ENCODE assay signal across 10 cellular contexts in genomic region chr5:39423331-39423751, GRCh38. TPM values are rescaled to one million over a fixed set of nuclear protein-coding genes. Genes with fewer than 3 reads are reported as not detected.
DNase-seq lines count a peak whose midpoint lies in the region; ATAC-seq and TF ChIP-seq lines count a peak whose summit lies in the region.
"Had no signal": no experiment of that assay in that cellular context is flagged by ENCODE, and none has a peak within 500 bp of the region (broad histone marks: within the 10 kb centered on the region; RNA-seq: fewer than 3 reads in every experiment).

No MANE protein-coding gene starts in this region.

- H3K9me3 Mint-ChIP-seq in activated CD8-positive, alpha-beta memory T cell treated with anti-CD3 and anti-CD28 coated beads, Interleukin-2, amount 10 ng/mL, durations not matched to agents 7 days and 5 days (ENCODE audit: low read depth) = no peaks in the 10 kb centered on the region
- H3K9me3 Mint-ChIP-seq: activated T-cell treated with anti-CD3 and anti-CD28 coated beads, Interleukin-2, amount 50 U/mL, for 72 hours had no signal

- DNase-seq in LHCN-M2 (ENCODE audit: low read depth) = peak; percentile 17
- peak; percentile 46 for DNase-seq in ecto neural progenitor cell (ENCODE audit: low spot score)
- DNase-seq in tibial nerve (ENCODE audit: low spot score in 2 of 2) = peak in 1 of 2 donors; percentile 39
- DNase-seq in GM10248 (ENCODE audit: extremely low spot score) = no peak
- DNase-seq in activated CD8-positive, alpha-beta memory T cell treated with anti-CD3 and anti-CD28 coated beads, Interleukin-2, amount 10 ng/mL, durations not matched to agents 7 days and 5 days = no peak
- DNase-seq in cerebellar nuclear complex (lab: John Stamatoyannopoulos, UW) = no peak
- DNase-seq: activated T-cell treated with anti-CD3 and anti-CD28 coated beads, Interleukin-2, amount 50 U/mL, for 72 hours; hypothalamus; NCI-H1417 treated with DMSO at 0.1 percent for 48 hours had no signal

- H3K36me3 Mint-ChIP-seq in activated CD8-positive, alpha-beta memory T cell treated with anti-CD3 and anti-CD28 coated beads, Interleukin-2, amount 10 ng/mL, durations not matched to agents 7 days and 5 days = no peaks in the 10 kb centered on the region

- POLR2A ChIA-PET in GM10248 (lab: Yijun Ruan, JAX) = no interaction called here

- peaks cover 44% of the 10 kb centered on the region for H3K4me1 ChIP-seq in mesodermal cell (ENCODE audit: control insufficient read depth, insufficient read depth, low read length, poor library complexity, severe bottlenecking)
- peaks cover 0 to 72% (median 20%) of the 10 kb centered on the region in 4 donors for H3K4me1 ChIP-seq in tibial nerve

- peak overlapping the region; percentile 95 for H3K27ac ChIP-seq in mesodermal cell (ENCODE audit: low read depth, low read length, severe bottlenecking)
- H3K27ac ChIP-seq in tibial nerve = peak overlapping the region; percentile 21 to 91 (median 72)

- H3K4me1 Mint-ChIP-seq in activated CD8-positive, alpha-beta memory T cell treated with anti-CD3 and anti-CD28 coated beads, Interleukin-2, amount 10 ng/mL, durations not matched to agents 7 days and 5 days = peaks cover 10% of the 10 kb centered on the region

- H3K4me3 ChIP-seq in mesodermal cell (ENCODE audit: extremely low read depth, insufficient read depth, low read length, poor library complexity, severe bottlenecking) (peak overlapping the region; percentile 72), tibial nerve (peak overlapping the region; percentile 41 to 73 (median 58))

- H3K36me3 ChIP-seq in mesodermal cell (ENCODE audit: control insufficient read depth, insufficient read depth, low read length) = peaks cover 12% of the 10 kb centered on the region
- no peaks in the 10 kb centered on the region for H3K36me3 ChIP-seq in tibial nerve

- peaks cover 56% of the 10 kb centered on the region for H3K27me3 Mint-ChIP-seq in activated CD8-positive, alpha-beta memory T cell treated with anti-CD3 and anti-CD28 coated beads, Interleukin-2, amount 10 ng/mL, durations not matched to agents 7 days and 5 days

- H3K4me3 Mint-ChIP-seq in activated CD8-positive, alpha-beta memory T cell treated with anti-CD3 and anti-CD28 coated beads, Interleukin-2, amount 10 ng/mL, durations not matched to agents 7 days and 5 days = no peak overlapping the region

- no peaks in the 10 kb centered on the region for H3K27me3 ChIP-seq in tibial nerve

- TF ChIP-seq EP300 in tibial nerve (IDR thresholded peaks at IDR 0.05) = no peak

- H3K9me3 ChIP-seq in mesodermal cell (ENCODE audit: control insufficient read depth, low read length) = no peaks in the 10 kb centered on the region
- no peaks in the 10 kb centered on the region for H3K9me3 ChIP-seq in tibial nerve

- no peak for ATAC-seq in activated CD8-positive, alpha-beta memory T cell treated with anti-CD3 and anti-CD28 coated beads, Interleukin-2, amount 10 ng/mL, durations not matched to agents 7 days and 5 days
- ATAC-seq: activated T-cell treated with anti-CD3 and anti-CD28 coated beads, Interleukin-2, amount 50 U/mL, for 72 hours had no signal

- no peak for TF ChIP-seq CTCF in tibial nerve (IDR thresholded peaks at IDR 0.05)
- TF ChIP-seq CTCF in GM10248 (IDR thresholded peaks at IDR 0.05; ENCODE audit: control extremely low read depth, extremely low read depth, low read depth, missing control alignments) = no peak

- CTCF ChIA-PET in GM10248 (lab: Yijun Ruan, JAX) = no interaction called here
- CTCF ChIA-PET in activated CD8-positive, alpha-beta memory T cell treated with anti-CD3 and anti-CD28 coated beads, Interleukin-2, amount 10 ng/mL, durations not matched to agents 7 days and 5 days (lab: Charles Lee) = interaction anchor here (1.6 kb wide), 1 partner anchor 14 kb away, joined by 4 read pairs; no protein-coding TSS in a partner anchor

- 57 to 81% methylated on average over 1 to 2 of the region's 2 CpGs for WGBS in mesodermal cell (ENCODE audit: insufficient coverage in 2 of 2), 2 experiments
- 53 to 63% methylated on average over 2 of the region's 2 CpGs for WGBS in tibial nerve, 2 donors

- no peak overlapping the region for H3K27ac Mint-ChIP-seq in activated CD8-positive, alpha-beta memory T cell treated with anti-CD3 and anti-CD28 coated beads, Interleukin-2, amount 10 ng/mL, durations not matched to agents 7 days and 5 days
- H3K27ac Mint-ChIP-seq: activated T-cell treated with anti-CD3 and anti-CD28 coated beads, Interleukin-2, amount 50 U/mL, for 72 hours had no signal

- TF ChIP-seq POLR2A in tibial nerve (IDR thresholded peaks at IDR 0.05) = no peak

RNA-seq across cellular contexts. Expression of gene DAB2, which starts 1.4 kb away (rescaled TPM):
- 25.0 and 39.7 TPM in 2 replicates for total RNA-seq in LHCN-M2 (2014; rRNA removed)
- polyA plus RNA-seq in LHCN-M2 (2012) = 92.8 TPM
- 52.2 TPM for polyA plus RNA-seq in mesodermal cell (2013, experiment 1 of 2)
- 53.2 TPM for polyA plus RNA-seq in mesodermal cell (2013, experiment 2 of 2)
- 100 to 1,000 TPM in 3 of 4 donors, 10 to 100 TPM in 1; 73.6 to 144 (median 115) TPM for total RNA-seq in tibial nerve
- total RNA-seq in activated CD8-positive, alpha-beta memory T cell treated with anti-CD3 and anti-CD28 coated beads, Interleukin-2, amount 10 ng/mL, durations not matched to agents 7 days and 5 days = not detected
- total RNA-seq: activated T-cell treated with anti-CD3 and anti-CD28 coated beads, Interleukin-2, amount 50 U/mL, for 72 hours had no signal

RNA-seq across cellular contexts. Expression of gene C9, which starts 59.0 kb away (rescaled TPM):
- not detected in 2 replicates for total RNA-seq in LHCN-M2 (2014; rRNA removed)
- polyA plus RNA-seq in LHCN-M2 (2012) = 0.02 TPM
- not detected for polyA plus RNA-seq in mesodermal cell (2013, experiment 1 of 2)
- not detected for polyA plus RNA-seq in mesodermal cell (2013, experiment 2 of 2)
- total RNA-seq in tibial nerve = not detected
- not detected for total RNA-seq in activated CD8-positive, alpha-beta memory T cell treated with anti-CD3 and anti-CD28 coated beads, Interleukin-2, amount 10 ng/mL, durations not matched to agents 7 days and 5 days
- total RNA-seq: activated T-cell treated with anti-CD3 and anti-CD28 coated beads, Interleukin-2, amount 50 U/mL, for 72 hours had no signal

Comparison
In these comparisons a context has a peak if more than half of its experiments do, and no peak if none do; other contexts are left out.
1. DNase-seq: peak in LHCN-M2 (single experiment) and ecto neural progenitor cell (single experiment); none in GM10248 (single experiment), activated CD8-positive, alpha-beta memory T cell treated with anti-CD3 and anti-CD28 coated beads, Interleukin-2, amount 10 ng/mL, durations not matched to agents 7 days and 5 days (single experiment) and cerebellar nuclear complex (0 of 2).
2. RNA of gene DAB2, which starts 1.4 kb away (total RNA-seq): 73.6 to 144 TPM in tibial nerve and 25.0 to 39.7 TPM in LHCN-M2; not detected in activated CD8-positive, alpha-beta memory T cell treated with anti-CD3 and anti-CD28 coated beads, Interleukin-2, amount 10 ng/mL, durations not matched to agents 7 days and 5 days; every median in the first group is over 10 times any median in the second.